Comparison of ENCODE assay signal across 14 cellular contexts in genomic region chr12:2963154-2963759, GRCh38. TPM values are rescaled to one million over a fixed set of nuclear protein-coding genes. Genes with fewer than 3 reads are reported as not detected.
DNase-seq lines count a peak whose midpoint lies in the region; ATAC-seq and TF ChIP-seq lines count a peak whose summit lies in the region.
"Had no signal": no experiment of that assay in that cellular context is flagged by ENCODE, and none has a peak within 500 bp of the region (broad histone marks: within the 10 kb centered on the region; RNA-seq: fewer than 3 reads in every experiment).

No MANE protein-coding gene starts in this region.

- H3K27me3 ChIP-seq in HUES64 (ENCODE audit: insufficient read depth, low read length) (peaks cover 13% of the 10 kb centered on the region), body of pancreas (no peaks in the 10 kb centered on the region), skeletal muscle satellite cell (ENCODE audit: control insufficient read depth, insufficient read depth, low read length) (no peaks in the 10 kb centered on the region)
- H3K27me3 ChIP-seq: foreskin keratinocyte had no signal

- no peak for TF ChIP-seq CTCF in body of pancreas (IDR thresholded peaks at IDR 0.05)

- peak overlapping the region; percentile 42 for H3K4me3 ChIP-seq in HUES64 (ENCODE audit: low read length)
- no peak overlapping the region for H3K4me3 ChIP-seq in body of pancreas
- no peak overlapping the region for H3K4me3 ChIP-seq in skeletal muscle satellite cell (ENCODE audit: low read length)
- H3K4me3 ChIP-seq: skin epidermis had no signal

- H3K27ac ChIP-seq in HUES64 (ENCODE audit: low read depth, low read length): peak overlapping the region; percentile 95
- peak overlapping the region; percentile 10 to 54 (median 41) for H3K27ac ChIP-seq in body of pancreas
- H3K27ac ChIP-seq: C4-2B, foreskin keratinocyte had no signal

- H3K9me3 ChIP-seq in HUES64 (ENCODE audit: insufficient read depth, low read depth, low read length) (no peaks in the 10 kb centered on the region), body of pancreas (no peaks in the 10 kb centered on the region), skeletal muscle satellite cell (replicated peaks; ENCODE audit: low read length) (no peaks in the 10 kb centered on the region)

- WGBS in HUES64: 14% methylated on average over 9 of the region's 9 CpGs
- WGBS in body of pancreas, 2 donors: 37 to 45% methylated on average over 9 of the region's 9 CpGs

- peak overlapping the region; percentile 77 for H3K9ac ChIP-seq in HUES64 (ENCODE audit: low read depth, low read length)
- H3K9ac ChIP-seq in skeletal muscle satellite cell (ENCODE audit: low read depth, low read length): no peak overlapping the region

- H3K4me2 ChIP-seq in skeletal muscle satellite cell (ENCODE audit: low read length): peak overlapping the region; percentile 83

- H3K4me1 ChIP-seq in HUES64 (ENCODE audit: insufficient read depth, low read length) (peaks cover 32% of the 10 kb centered on the region), body of pancreas (peaks cover 43% of the 10 kb centered on the region), skeletal muscle satellite cell (ENCODE audit: control insufficient read depth, insufficient read depth, low read length) (peaks cover 40% of the 10 kb centered on the region)

- H3K36me3 ChIP-seq in HUES64 (ENCODE audit: insufficient read depth, low read length) (peaks cover 16% of the 10 kb centered on the region; the same call in 1 of the 2 replicates), body of pancreas (replicated peaks in 1 of 2; ENCODE audit: insufficient read depth in 1 of 2, low read depth in 2 of 2) (peaks cover 0 to 3% of the 10 kb centered on the region in 2 donors), skeletal muscle satellite cell (ENCODE audit: insufficient read depth, low read length) (peaks cover 6% of the 10 kb centered on the region)

- ATAC-seq in body of pancreas: no peak
- ATAC-seq in HG03108 (IDR thresholded peaks at IDR 0.05; ENCODE audit: unreplicated experiment): no peak
- ATAC-seq in HG02623 (IDR thresholded peaks at IDR 0.05; ENCODE audit: unreplicated experiment): no peak
- ATAC-seq in HG02571 (IDR thresholded peaks at IDR 0.05; ENCODE audit: unreplicated experiment): no peak
- ATAC-seq: foreskin keratinocyte had no signal

- intact Hi-C loops in body of pancreas (cut with DNase I): loop anchor here (10.0 kb wide), 1 partner anchor 72 kb away; no protein-coding TSS in a partner anchor

- TF ChIP-seq POLR2A in body of pancreas (IDR thresholded peaks at IDR 0.05): no peak

- DNase-seq in body of pancreas (peak; percentile 45 to 65 (median 60)), islet precursor cell (peak; percentile 79), SW480 (ENCODE audit: low spot score) (no peak)
- DNase-seq: foreskin keratinocyte, NCI-H2029 treated with DMSO at 0.1 percent for 48 hours, RPMI8226 had no signal

RNA-seq across cellular contexts. Expression of gene TEAD4, which starts 4.1 kb away (rescaled TPM):
- polyA plus RNA-seq in HUES64 (2013, experiment 1 of 2): 71.2 TPM
- polyA plus RNA-seq in HUES64 (2013, experiment 2 of 2): 58.8 TPM
- 10 to 100 TPM; 25.1 to 28.5 TPM for total RNA-seq in body of pancreas
- 13.7 and 18.6 TPM in 2 replicates for total RNA-seq in skeletal muscle satellite cell (2012; rRNA removed)
- polyA plus RNA-seq: IgD-negative memory B cell had no signal
